Comparison of ENCODE assay signal across 24 cellular contexts in the genomic region with DNA sequence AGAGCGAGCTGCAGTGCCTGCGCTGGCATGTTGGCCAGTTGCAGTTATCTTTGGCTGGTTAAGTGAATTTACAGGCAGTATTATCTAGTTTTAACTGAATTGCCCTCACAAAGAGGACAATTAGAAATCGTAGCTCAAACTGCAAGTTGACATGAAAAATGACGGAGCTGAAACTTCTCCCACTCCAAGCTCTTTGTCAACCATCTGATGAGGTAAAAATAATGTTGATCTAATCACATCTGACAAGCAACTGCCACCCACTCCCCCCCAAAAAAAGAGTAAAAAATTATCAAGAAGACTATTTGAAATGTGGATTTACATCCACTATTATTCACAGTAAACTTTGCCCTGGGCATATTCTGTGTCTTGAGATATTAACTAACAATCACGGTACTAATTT.
"Had no signal": no experiment of that assay in that cellular context is flagged by ENCODE, and none has a peak within 500 bp of the region (broad histone marks: within the 10 kb centered on the region; RNA-seq: fewer than 3 reads in every experiment).

No MANE protein-coding gene starts in this region.

- DNase-seq: naive thymus-derived CD8-positive, alpha-beta T cell; nephron progenitor cell; pancreas; right cardiac atrium; right lobe of liver; sigmoid colon; small intestine; stimulated activated CD4-positive, alpha-beta T cell treated with anti-CD3 and anti-CD28 coated beads, Interleukin-15, amount 100 ng/mL, for 24 hours; stimulated activated CD4-positive, alpha-beta T cell treated with anti-CD3 and anti-CD28 coated beads, Interleukin-2, amount 100 ng/mL, for 24 hours; stimulated activated CD4-positive, alpha-beta T cell treated with anti-CD3 and anti-CD28 coated beads, Interleukin-2, amount 100 ng/mL, for 48 hours; stimulated activated CD4-positive, alpha-beta T cell treated with anti-CD3 and anti-CD28 coated beads, Interleukin-4, amount 100 ng/mL, for 24 hours; stimulated activated naive B cell treated with anti-CD40 and anti-IgM and Interleukin-4, amounts not matched to agents 10 μg/mL and 1 μg/mL and 100 μg/mL, for 72 hours; stimulated activated naive CD4-positive, alpha-beta T cell treated with Interleukin-2 at 50 U/mL for 16 hours; stomach; thyroid gland; trophoblast cell; upper lobe of left lung had no signal

- ATAC-seq: naive thymus-derived CD8-positive, alpha-beta T cell; natural killer cell treated with Interleukin-12 subunit alpha and Interleukin-12 subunit beta and Interleukin-15 and Interleukin-18, amount 100 ng/mL, for 72 hours; pancreas; right cardiac atrium; right lobe of liver; stimulated activated effector memory CD8-positive, alpha-beta T cell treated with anti-CD3 and anti-CD28 coated beads, Interleukin-12 subunit alpha, Interleukin-12 subunit beta, amount 100 ng/mL, for 72 hours; stimulated activated naive B cell treated with anti-CD40 and anti-IgM and Interleukin-4, amounts not matched to agents 10 μg/mL and 1 μg/mL and 100 μg/mL, for 72 hours had no signal

- H3K27ac ChIP-seq: neutrophil, pancreas, prostate gland, right lobe of liver, sigmoid colon, stomach, thoracic aorta, thyroid gland, tibial nerve, upper lobe of left lung, vagina had no signal

- H3K4me3 ChIP-seq: pancreas, prostate gland, right lobe of liver, sigmoid colon, stomach, thoracic aorta, thyroid gland, tibial nerve, upper lobe of left lung, vagina had no signal
